Comparison of ENCODE assay signal across 2 cellular contexts in the genomic region with DNA sequence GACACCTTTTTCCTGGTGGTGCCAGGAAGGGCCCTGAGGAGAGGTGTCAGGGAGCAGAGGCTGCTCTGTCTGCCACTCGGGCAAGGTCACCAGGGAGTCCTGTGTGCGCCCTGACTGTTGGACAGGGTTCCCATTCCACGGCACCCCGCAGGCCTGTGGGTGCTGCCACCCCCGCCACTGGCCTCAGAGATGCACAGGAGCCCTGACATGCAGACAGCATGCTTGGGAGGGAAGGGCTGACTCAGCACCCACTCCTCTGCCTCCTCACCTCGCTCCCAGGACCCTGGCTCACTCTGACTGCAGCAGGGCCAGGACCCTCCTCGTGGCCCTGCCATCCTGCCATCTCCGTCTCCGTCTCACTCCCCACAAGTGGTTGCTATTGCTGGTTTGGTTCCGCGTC.
A peak's percentile ranks its signal among the peaks of the same experiment; 100 is the strongest.
TF ChIP-seq lines count a peak whose summit lies in the region.

No MANE protein-coding gene starts in this region.

TF ChIP-seq in HepG2, 621 proteins besides CTCF, POLR2A, EP300 and RAD21:
- TF ChIP-seq ZFP36L1 (CRISPR knock-in tag; IDR thresholded peaks at IDR 0.05) = no peak
- TF ChIP-seq AGO2 (optimal IDR thresholded peaks at IDR 0.05; ENCODE audit: low read depth, low read length) = peak; percentile 11
- peak in 1 of 2 experiments; percentile 54; a peak in 3 of 4 replicates for TF ChIP-seq MAFK (conservative IDR thresholded peaks at IDR 0.05 in 1 of 2, IDR thresholded peaks at IDR 0.05 in 1 of 2; ENCODE audit: low read length in 2 of 2)
- TF ChIP-seq, protein P1, sequence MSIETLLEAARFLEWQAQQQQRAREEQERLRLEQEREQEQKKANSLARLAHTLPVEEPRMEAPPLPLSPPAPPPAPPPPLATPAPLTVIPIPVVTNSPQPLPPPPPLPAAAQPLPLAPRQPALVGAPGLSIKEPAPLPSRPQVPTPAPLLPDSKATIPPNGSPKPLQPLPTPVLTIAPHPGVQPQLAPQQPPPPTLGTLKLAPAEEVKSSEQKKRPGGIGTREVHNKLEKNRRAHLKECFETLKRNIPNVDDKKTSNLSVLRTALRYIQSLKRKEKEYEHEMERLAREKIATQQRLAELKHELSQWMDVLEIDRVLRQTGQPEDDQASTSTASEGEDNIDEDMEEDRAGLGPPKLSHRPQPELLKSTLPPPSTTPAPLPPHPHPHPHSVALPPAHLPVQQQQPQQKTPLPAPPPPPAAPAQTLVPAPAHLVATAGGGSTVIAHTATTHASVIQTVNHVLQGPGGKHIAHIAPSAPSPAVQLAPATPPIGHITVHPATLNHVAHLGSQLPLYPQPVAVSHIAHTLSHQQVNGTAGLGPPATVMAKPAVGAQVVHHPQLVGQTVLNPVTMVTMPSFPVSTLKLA (IDR thresholded peaks at IDR 0.05) = no peak
- TF ChIP-seq, protein P2, sequence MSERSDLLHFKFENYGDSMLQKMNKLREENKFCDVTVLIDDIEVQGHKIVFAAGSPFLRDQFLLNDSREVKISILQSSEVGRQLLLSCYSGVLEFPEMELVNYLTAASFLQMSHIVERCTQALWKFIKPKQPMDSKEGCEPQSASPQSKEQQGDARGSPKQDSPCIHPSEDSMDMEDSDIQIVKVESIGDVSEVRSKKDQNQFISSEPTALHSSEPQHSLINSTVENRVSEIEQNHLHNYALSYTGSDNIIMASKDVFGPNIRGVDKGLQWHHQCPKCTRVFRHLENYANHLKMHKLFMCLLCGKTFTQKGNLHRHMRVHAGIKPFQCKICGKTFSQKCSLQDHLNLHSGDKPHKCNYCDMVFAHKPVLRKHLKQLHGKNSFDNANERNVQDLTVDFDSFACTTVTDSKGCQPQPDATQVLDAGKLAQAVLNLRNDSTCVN (CRISPR knock-in tag; IDR thresholded peaks at IDR 0.05; ENCODE audit: borderline replicate concordance) = no peak
- TF ChIP-seq MYNN (CRISPR knock-in tag; IDR thresholded peaks at IDR 0.05; ENCODE audit: low read depth) = no peak
- no peak for TF ChIP-seq FIP1L1 (IDR thresholded peaks at IDR 0.05; ENCODE audit: borderline replicate concordance, insufficient read depth, low read depth, low read length)
- no peak for TF ChIP-seq CAMTA2 (CRISPR knock-in tag; IDR thresholded peaks at IDR 0.05; ENCODE audit: borderline replicate concordance)
- TF ChIP-seq MAFF (IDR thresholded peaks at IDR 0.05; ENCODE audit: low read depth, low read length) = 0 out of 2 replicates have a peak, but pooled peaks have one; percentile 10
- no peak for TF ChIP-seq ZNF777 (CRISPR knock-in tag; IDR thresholded peaks at IDR 0.05)
- no peak for TF ChIP-seq SMC3 (IDR thresholded peaks at IDR 0.05; ENCODE audit: low read length)
- TF ChIP-seq, protein P3, sequence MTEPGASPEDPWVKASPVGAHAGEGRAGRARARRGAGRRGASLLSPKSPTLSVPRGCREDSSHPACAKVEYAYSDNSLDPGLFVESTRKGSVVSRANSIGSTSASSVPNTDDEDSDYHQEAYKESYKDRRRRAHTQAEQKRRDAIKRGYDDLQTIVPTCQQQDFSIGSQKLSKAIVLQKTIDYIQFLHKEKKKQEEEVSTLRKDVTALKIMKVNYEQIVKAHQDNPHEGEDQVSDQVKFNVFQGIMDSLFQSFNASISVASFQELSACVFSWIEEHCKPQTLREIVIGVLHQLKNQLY (CRISPR knock-in tag; IDR thresholded peaks at IDR 0.05) = no peak

TF ChIP-seq in GM12878, 131 proteins besides CTCF, POLR2A, EP300 and RAD21:
- TF ChIP-seq BCL11A (IDR thresholded peaks at IDR 0.05; ENCODE audit: low read depth, low read length) = no peak
- TF ChIP-seq HDAC2 (IDR thresholded peaks at IDR 0.05) = no peak
- TF ChIP-seq MEF2A (IDR thresholded peaks at IDR 0.05; ENCODE audit: insufficient read depth, low read depth, low read length) = no peak
- TF ChIP-seq FOXK2 (IDR thresholded peaks at IDR 0.05) = no peak
- TF ChIP-seq EGR1 (IDR thresholded peaks at IDR 0.05; ENCODE audit: borderline replicate concordance in 1 of 2, low read depth in 2 of 2, low read length in 2 of 2) = no peak
- TF ChIP-seq, protein P4, sequence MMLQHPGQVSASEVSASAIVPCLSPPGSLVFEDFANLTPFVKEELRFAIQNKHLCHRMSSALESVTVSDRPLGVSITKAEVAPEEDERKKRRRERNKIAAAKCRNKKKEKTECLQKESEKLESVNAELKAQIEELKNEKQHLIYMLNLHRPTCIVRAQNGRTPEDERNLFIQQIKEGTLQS (IDR thresholded peaks at IDR 0.05; ENCODE audit: borderline replicate concordance, extremely low read depth, low read depth, low read length) = no peak
- no peak for TF ChIP-seq IRF4 (IDR thresholded peaks at IDR 0.05; ENCODE audit: low read depth, low read length)
- TF ChIP-seq NRF1 (conservative IDR thresholded peaks at IDR 0.05; ENCODE audit: low read depth, low read length) = no peak
- TF ChIP-seq, protein P5, sequence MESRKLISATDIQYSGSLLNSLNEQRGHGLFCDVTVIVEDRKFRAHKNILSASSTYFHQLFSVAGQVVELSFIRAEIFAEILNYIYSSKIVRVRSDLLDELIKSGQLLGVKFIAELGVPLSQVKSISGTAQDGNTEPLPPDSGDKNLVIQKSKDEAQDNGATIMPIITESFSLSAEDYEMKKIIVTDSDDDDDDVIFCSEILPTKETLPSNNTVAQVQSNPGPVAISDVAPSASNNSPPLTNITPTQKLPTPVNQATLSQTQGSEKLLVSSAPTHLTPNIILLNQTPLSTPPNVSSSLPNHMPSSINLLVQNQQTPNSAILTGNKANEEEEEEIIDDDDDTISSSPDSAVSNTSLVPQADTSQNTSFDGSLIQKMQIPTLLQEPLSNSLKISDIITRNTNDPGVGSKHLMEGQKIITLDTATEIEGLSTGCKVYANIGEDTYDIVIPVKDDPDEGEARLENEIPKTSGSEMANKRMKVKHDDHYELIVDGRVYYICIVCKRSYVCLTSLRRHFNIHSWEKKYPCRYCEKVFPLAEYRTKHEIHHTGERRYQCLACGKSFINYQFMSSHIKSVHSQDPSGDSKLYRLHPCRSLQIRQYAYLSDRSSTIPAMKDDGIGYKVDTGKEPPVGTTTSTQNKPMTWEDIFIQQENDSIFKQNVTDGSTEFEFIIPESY (IDR thresholded peaks at IDR 0.05) = no peak
- TF ChIP-seq CREB1 (IDR thresholded peaks at IDR 0.05; ENCODE audit: low read depth) = no peak
- TF ChIP-seq EZH2 (IDR thresholded peaks at IDR 0.05; ENCODE audit: borderline replicate concordance, control insufficient read depth, low read depth, low read length) = no peak
- no peak for TF ChIP-seq ZBED1 (IDR thresholded peaks at IDR 0.05; ENCODE audit: borderline replicate concordance)
- TF ChIP-seq, protein P6, sequence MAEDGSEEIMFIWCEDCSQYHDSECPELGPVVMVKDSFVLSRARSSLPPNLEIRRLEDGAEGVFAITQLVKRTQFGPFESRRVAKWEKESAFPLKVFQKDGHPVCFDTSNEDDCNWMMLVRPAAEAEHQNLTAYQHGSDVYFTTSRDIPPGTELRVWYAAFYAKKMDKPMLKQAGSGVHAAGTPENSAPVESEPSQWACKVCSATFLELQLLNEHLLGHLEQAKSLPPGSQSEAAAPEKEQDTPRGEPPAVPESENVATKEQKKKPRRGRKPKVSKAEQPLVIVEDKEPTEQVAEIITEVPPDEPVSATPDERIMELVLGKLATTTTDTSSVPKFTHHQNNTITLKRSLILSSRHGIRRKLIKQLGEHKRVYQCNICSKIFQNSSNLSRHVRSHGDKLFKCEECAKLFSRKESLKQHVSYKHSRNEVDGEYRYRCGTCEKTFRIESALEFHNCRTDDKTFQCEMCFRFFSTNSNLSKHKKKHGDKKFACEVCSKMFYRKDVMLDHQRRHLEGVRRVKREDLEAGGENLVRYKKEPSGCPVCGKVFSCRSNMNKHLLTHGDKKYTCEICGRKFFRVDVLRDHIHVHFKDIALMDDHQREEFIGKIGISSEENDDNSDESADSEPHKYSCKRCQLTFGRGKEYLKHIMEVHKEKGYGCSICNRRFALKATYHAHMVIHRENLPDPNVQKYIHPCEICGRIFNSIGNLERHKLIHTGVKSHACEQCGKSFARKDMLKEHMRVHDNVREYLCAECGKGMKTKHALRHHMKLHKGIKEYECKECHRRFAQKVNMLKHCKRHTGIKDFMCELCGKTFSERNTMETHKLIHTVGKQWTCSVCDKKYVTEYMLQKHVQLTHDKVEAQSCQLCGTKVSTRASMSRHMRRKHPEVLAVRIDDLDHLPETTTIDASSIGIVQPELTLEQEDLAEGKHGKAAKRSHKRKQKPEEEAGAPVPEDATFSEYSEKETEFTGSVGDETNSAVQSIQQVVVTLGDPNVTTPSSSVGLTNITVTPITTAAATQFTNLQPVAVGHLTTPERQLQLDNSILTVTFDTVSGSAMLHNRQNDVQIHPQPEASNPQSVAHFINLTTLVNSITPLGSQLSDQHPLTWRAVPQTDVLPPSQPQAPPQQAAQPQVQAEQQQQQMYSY (CRISPR knock-in tag; IDR thresholded peaks at IDR 0.05) = no peak
- TF ChIP-seq PAX8 (IDR thresholded peaks at IDR 0.05) = no peak
- TF ChIP-seq ESRRA (IDR thresholded peaks at IDR 0.05; ENCODE audit: low read length) = no peak
- no peak for TF ChIP-seq WRNIP1 (IDR thresholded peaks at IDR 0.05; ENCODE audit: borderline replicate concordance, low read depth, low read length)
- TF ChIP-seq, protein P7, sequence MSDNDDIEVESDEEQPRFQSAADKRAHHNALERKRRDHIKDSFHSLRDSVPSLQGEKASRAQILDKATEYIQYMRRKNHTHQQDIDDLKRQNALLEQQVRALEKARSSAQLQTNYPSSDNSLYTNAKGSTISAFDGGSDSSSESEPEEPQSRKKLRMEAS (IDR thresholded peaks at IDR 0.05; ENCODE audit: low read depth, low read length) = no peak
